23 cellular contexts compared by ENCODE assay signal in genomic region chr9:20925256-20926046, GRCh38.
"Had no signal": no experiment of that assay in that cellular context is flagged by ENCODE, and none has a peak within 500 bp of the region (broad histone marks: within the 10 kb centered on the region; RNA-seq: fewer than 3 reads in every experiment).

No MANE protein-coding gene starts in this region.

- H3K4me3 Mint-ChIP-seq: activated CD4-positive, alpha-beta memory T cell treated with anti-CD3 and anti-CD28 coated beads for 36 hours; activated naive CD8-positive, alpha-beta T cell; brain; effector memory CD8-positive, alpha-beta T cell; natural killer cell treated with Interleukin-12 subunit alpha and Interleukin-12 subunit beta and Interleukin-15 and Interleukin-18, amount 100 ng/mL, for 72 hours; T-helper 17 cell had no signal

- H3K9me3 Mint-ChIP-seq: activated CD4-positive, alpha-beta memory T cell treated with anti-CD3 and anti-CD28 coated beads for 36 hours; effector memory CD8-positive, alpha-beta T cell; natural killer cell treated with Interleukin-12 subunit alpha and Interleukin-12 subunit beta and Interleukin-15 and Interleukin-18, amount 100 ng/mL, for 72 hours had no signal

- H3K27me3 Mint-ChIP-seq: activated CD4-positive, alpha-beta memory T cell treated with anti-CD3 and anti-CD28 coated beads for 36 hours; activated naive CD8-positive, alpha-beta T cell; brain; effector memory CD8-positive, alpha-beta T cell; natural killer cell treated with Interleukin-12 subunit alpha and Interleukin-12 subunit beta and Interleukin-15 and Interleukin-18, amount 100 ng/mL, for 72 hours; T-helper 17 cell had no signal

- H3K27ac Mint-ChIP-seq: activated CD4-positive, alpha-beta memory T cell treated with anti-CD3 and anti-CD28 coated beads for 36 hours; activated naive CD8-positive, alpha-beta T cell; natural killer cell treated with Interleukin-12 subunit alpha and Interleukin-12 subunit beta and Interleukin-15 and Interleukin-18, amount 100 ng/mL, for 72 hours; T-helper 17 cell had no signal

- FAIRE-seq: islet of Langerhans had no signal

- ATAC-seq: effector memory CD8-positive, alpha-beta T cell; gastrocnemius medialis; left lung; lower lobe of right lung; mucosa of descending colon; natural killer cell treated with Interleukin-12 subunit alpha and Interleukin-12 subunit beta and Interleukin-15 and Interleukin-18, amount 100 ng/mL, for 72 hours; T-helper 17 cell had no signal

- DNase-seq: activated CD4-positive, alpha-beta memory T cell treated with anti-CD3 and anti-CD28 coated beads for 36 hours; activated effector memory CD4-positive, alpha-beta T cell treated with Interleukin-2 at 50 U/mL for 16 hours; activated naive CD4-positive, alpha-beta T cell treated with Interleukin-2 at 50 U/mL for 16 hours; activated T-cell treated with anti-CD3 and anti-CD28 coated beads for 4 hours; cortex of kidney; effector memory CD8-positive, alpha-beta T cell; erythroblast; gastrocnemius medialis; glutamatergic neuron; left lung; lower lobe of right lung; mesendoderm; mucosa of descending colon; stimulated activated CD4-positive, alpha-beta T cell treated with anti-CD3 and anti-CD28 coated beads, Interleukin-15, amount 100 ng/mL, for 24 hours; stimulated activated CD4-positive, alpha-beta T cell treated with anti-CD3 and anti-CD28 coated beads, Interleukin-2, amount 100 ng/mL, for 24 hours; stimulated activated naive CD4-positive, alpha-beta T cell; T-helper 17 cell; testis; transverse colon had no signal
